ENCODE assay signal across 9 cellular contexts in the genomic region with DNA sequence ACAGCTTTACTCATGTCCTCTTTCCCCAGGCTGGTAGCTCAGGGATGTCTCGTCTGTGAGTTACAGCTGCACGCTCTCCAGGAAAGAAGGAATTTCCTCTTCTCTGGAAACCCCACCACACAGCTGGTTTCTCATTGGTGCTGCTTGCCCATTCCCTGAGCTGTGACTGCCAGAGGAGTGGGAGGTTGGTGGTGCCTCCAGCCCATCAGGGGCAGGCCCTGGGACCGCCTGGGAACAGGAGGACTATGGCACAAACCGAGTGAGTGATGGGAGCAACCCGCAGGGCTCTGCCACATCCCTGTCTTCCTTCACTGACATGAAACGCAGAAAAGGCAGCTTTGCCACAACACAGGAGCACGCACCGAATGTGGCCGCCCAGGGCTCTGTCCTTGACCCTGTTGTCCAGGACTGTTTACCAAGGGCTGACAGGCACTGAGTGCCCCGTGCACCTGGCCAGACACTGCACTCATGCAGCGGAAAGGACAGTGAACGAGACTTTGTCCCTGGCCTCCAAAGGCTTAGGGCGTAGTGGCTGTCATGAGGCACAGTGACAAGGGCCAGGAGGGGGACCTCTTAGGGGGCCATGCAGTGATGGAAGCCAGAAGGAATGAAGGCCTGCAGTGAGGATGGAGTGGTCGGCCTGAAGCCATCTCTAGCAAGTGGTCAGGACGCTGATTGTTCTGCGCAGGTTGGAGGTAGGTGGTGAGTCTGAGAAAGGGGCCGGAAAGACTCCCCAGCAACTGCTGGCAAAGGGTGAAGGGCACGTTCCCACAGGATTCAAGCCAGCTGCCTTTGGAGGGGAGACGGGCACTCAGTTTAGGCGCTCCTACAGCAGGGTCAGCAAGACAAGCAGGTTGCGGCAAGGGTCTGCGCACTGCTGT. TPM values are rescaled to one million over a fixed set of nuclear protein-coding genes. Genes with fewer than 3 reads are reported as not detected.
DNase-seq lines count a peak whose midpoint lies in the region; ATAC-seq and TF ChIP-seq lines count a peak whose summit lies in the region.
"Had no signal": no experiment of that assay in that cellular context is flagged by ENCODE, and none has a peak within 500 bp of the region (broad histone marks: within the 10 kb centered on the region; RNA-seq: fewer than 3 reads in every experiment).

No MANE protein-coding gene starts in this region.

- peaks cover 0 to 62% (median 13%) of the 10 kb centered on the region in 3 donors for H3K36me3 Mint-ChIP-seq in naive thymus-derived CD8-positive, alpha-beta T cell

- H3K4me3 Mint-ChIP-seq in naive thymus-derived CD8-positive, alpha-beta T cell, result peak overlapping the region; percentile 84 to 95 (median 88)

- H3K27ac Mint-ChIP-seq in naive thymus-derived CD8-positive, alpha-beta T cell, result peak overlapping the region; percentile 31 to 96 (median 92)

- H3K27me3 Mint-ChIP-seq in naive thymus-derived CD8-positive, alpha-beta T cell, result no peaks in the 10 kb centered on the region

- no peak for ATAC-seq in naive thymus-derived CD8-positive, alpha-beta T cell
- ATAC-seq in GM21737 (IDR thresholded peaks at IDR 0.05; ENCODE audit: unreplicated experiment), result no peak
- no peak for ATAC-seq in HG02610 (IDR thresholded peaks at IDR 0.05; ENCODE audit: unreplicated experiment)

- no peak overlapping the region for H2AFZ ChIP-seq in KMS-11 (ENCODE audit: low read depth)

- H3K36me3 ChIP-seq in BLaER1 (peaks cover 82% of the 10 kb centered on the region), KMS-11 (ENCODE audit: insufficient read depth) (peaks cover 14% of the 10 kb centered on the region; the same call in 1 of the 2 replicates)

- H3K27ac ChIP-seq in BLaER1 (peak overlapping the region; percentile 97), KMS-11 (peak overlapping the region; percentile 43; the same call in 1 of the 2 replicates)

- H3K4me1 ChIP-seq in BLaER1 (peaks cover 48% of the 10 kb centered on the region), KMS-11 (ENCODE audit: low read depth, poor library complexity, severe bottlenecking) (peaks cover 47% of the 10 kb centered on the region)

- no peak for TF ChIP-seq CTCF in KMS-11 (conservative IDR thresholded peaks at IDR 0.05; ENCODE audit: low read depth, low read length)
- no peak for TF ChIP-seq CTCF in cardiac fibroblast (IDR thresholded peaks at IDR 0.05; ENCODE audit: low read depth, low read length)

- H3K4me1 Mint-ChIP-seq in naive thymus-derived CD8-positive, alpha-beta T cell, result peaks cover 14 to 63% (median 48%) of the 10 kb centered on the region in 4 donors

- peak overlapping the region; percentile 99 for H3K4me2 ChIP-seq in BLaER1
- peak overlapping the region; percentile 83 for H3K4me2 ChIP-seq in KMS-11

- H3K79me2 ChIP-seq in KMS-11 (ENCODE audit: insufficient read depth, low read depth), result peaks cover 76% of the 10 kb centered on the region

- peak overlapping the region; percentile 99 for H3K9ac ChIP-seq in BLaER1
- peak overlapping the region; percentile 90; the same call in 1 of the 2 replicates for H3K9ac ChIP-seq in KMS-11

- H3K27me3 ChIP-seq in BLaER1, result no peaks in the 10 kb centered on the region
- H3K27me3 ChIP-seq in KMS-11 (ENCODE audit: insufficient read depth, low read depth), result no peaks in the 10 kb centered on the region

- peak overlapping the region; percentile 99 for H3K4me3 ChIP-seq in BLaER1
- H3K4me3 ChIP-seq in KMS-11 (IDR thresholded peaks at IDR 0.05; ENCODE audit: insufficient read depth, low read depth, low read length), result peak overlapping the region; percentile 93
- peak overlapping the region; percentile 98 to 99 for H3K4me3 ChIP-seq in cardiac fibroblast (replicated peaks in 1 of 2; ENCODE audit: low read depth in 2 of 2, low read length in 2 of 2)

- no peaks in the 10 kb centered on the region for H3K9me3 Mint-ChIP-seq in naive thymus-derived CD8-positive, alpha-beta T cell

- no peaks in the 10 kb centered on the region for H3K9me3 ChIP-seq in BLaER1

- DNase-seq in cardiac fibroblast (ENCODE audit: low read depth in 2 of 2) (no peak), NCI-H510A treated with DMSO at 0.1 percent for 48 hours (lab: John Stamatoyannopoulos, UW) (no peak), hepatic stellate cell (ENCODE audit: low spot score) (no peak)
- DNase-seq in naive thymus-derived CD8-positive, alpha-beta T cell, result no peak
- DNase-seq: NCI-H524 treated with DMSO at 0.1 percent for 48 hours had no signal

- POLR2A ChIA-PET in naive thymus-derived CD8-positive, alpha-beta T cell (lab: Charles Lee), result interaction anchor here (1.0 to 5.9 kb wide), 6 partner anchors 24 to 104 kb away, joined by 3 to 69 read pairs (median 5); a partner anchor contains a TSS

- H4K20me1 ChIP-seq in BLaER1 (peaks cover 74% of the 10 kb centered on the region), KMS-11 (ENCODE audit: insufficient read depth) (no peaks in the 10 kb centered on the region)

RNA-seq across cellular contexts. Expression of a gene that starts 1.7 kb away (rescaled TPM):
- 100 to 1,000 TPM; 399 to 406 TPM for total RNA-seq in naive thymus-derived CD8-positive, alpha-beta T cell
- polyA plus RNA-seq in naive thymus-derived CD8-positive, alpha-beta T cell, result 10 to 100 TPM; 13.4 to 28.1 (median 13.7) TPM

RNA-seq across cellular contexts. Expression of a gene that starts 6.3 kb away (rescaled TPM):
- 100 to 1,000 TPM; 162 to 165 TPM for total RNA-seq in naive thymus-derived CD8-positive, alpha-beta T cell
- polyA plus RNA-seq in naive thymus-derived CD8-positive, alpha-beta T cell, result 100 to 1,000 TPM; 203 to 233 (median 224) TPM

RNA-seq across cellular contexts. Expression of a gene that starts 20.3 kb away (rescaled TPM):
- not detected for total RNA-seq in naive thymus-derived CD8-positive, alpha-beta T cell
- not detected for polyA plus RNA-seq in naive thymus-derived CD8-positive, alpha-beta T cell

RNA-seq across cellular contexts. Expression of a gene that starts 25.8 kb away (rescaled TPM):
- 10 to 100 TPM; 68.0 to 70.3 TPM for total RNA-seq in naive thymus-derived CD8-positive, alpha-beta T cell
- polyA plus RNA-seq in naive thymus-derived CD8-positive, alpha-beta T cell, result 100 to 1,000 TPM; 146 to 169 (median 168) TPM

RNA-seq across cellular contexts. Expression of a gene that starts 34.7 kb away (rescaled TPM):
- not detected for total RNA-seq in naive thymus-derived CD8-positive, alpha-beta T cell
- polyA plus RNA-seq in naive thymus-derived CD8-positive, alpha-beta T cell, result not detected
